1 cellular context compared by ENCODE assay signal in the genomic region with DNA sequence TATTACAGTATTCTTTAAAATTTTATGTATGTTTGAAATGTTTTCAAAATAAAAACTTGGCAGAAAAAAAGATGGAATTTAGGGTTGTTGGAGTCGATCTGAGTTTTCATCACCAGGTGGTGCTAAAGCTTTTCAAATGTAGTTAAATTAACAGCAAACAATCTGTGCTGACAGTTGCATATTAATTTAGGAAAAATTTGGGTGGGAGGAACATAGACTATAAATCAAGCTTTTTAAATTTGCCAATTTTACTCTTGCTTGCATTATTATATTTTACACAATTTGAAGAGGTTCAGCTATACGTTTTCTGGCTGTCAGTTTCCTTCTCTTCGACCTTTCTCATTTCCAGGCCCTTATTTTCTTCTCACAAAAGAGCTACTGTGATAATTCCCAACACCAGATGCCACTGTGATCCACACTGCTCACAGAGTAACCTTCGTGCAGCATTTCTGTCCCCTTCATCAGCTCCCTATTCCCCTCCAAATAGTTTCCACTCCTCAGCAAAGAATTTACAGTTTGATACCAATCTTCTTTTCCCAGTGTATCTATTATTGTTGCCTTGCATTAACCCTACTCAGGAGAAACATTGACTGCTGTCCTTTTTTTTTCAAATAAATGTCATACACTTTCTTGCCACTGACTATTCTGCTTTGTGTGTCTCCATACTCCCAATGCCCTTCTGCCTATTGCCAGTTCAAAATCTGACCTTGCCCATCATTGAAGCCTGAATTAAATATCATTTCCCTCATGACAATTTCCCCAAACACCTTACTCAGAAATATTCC.
TF ChIP-seq lines count a peak whose summit lies in the region.

No MANE protein-coding gene starts in this region.

TF ChIP-seq in GM23338, 12 proteins besides CTCF, POLR2A, EP300 and RAD21 (continued from another document):
- TF ChIP-seq, protein P1, sequence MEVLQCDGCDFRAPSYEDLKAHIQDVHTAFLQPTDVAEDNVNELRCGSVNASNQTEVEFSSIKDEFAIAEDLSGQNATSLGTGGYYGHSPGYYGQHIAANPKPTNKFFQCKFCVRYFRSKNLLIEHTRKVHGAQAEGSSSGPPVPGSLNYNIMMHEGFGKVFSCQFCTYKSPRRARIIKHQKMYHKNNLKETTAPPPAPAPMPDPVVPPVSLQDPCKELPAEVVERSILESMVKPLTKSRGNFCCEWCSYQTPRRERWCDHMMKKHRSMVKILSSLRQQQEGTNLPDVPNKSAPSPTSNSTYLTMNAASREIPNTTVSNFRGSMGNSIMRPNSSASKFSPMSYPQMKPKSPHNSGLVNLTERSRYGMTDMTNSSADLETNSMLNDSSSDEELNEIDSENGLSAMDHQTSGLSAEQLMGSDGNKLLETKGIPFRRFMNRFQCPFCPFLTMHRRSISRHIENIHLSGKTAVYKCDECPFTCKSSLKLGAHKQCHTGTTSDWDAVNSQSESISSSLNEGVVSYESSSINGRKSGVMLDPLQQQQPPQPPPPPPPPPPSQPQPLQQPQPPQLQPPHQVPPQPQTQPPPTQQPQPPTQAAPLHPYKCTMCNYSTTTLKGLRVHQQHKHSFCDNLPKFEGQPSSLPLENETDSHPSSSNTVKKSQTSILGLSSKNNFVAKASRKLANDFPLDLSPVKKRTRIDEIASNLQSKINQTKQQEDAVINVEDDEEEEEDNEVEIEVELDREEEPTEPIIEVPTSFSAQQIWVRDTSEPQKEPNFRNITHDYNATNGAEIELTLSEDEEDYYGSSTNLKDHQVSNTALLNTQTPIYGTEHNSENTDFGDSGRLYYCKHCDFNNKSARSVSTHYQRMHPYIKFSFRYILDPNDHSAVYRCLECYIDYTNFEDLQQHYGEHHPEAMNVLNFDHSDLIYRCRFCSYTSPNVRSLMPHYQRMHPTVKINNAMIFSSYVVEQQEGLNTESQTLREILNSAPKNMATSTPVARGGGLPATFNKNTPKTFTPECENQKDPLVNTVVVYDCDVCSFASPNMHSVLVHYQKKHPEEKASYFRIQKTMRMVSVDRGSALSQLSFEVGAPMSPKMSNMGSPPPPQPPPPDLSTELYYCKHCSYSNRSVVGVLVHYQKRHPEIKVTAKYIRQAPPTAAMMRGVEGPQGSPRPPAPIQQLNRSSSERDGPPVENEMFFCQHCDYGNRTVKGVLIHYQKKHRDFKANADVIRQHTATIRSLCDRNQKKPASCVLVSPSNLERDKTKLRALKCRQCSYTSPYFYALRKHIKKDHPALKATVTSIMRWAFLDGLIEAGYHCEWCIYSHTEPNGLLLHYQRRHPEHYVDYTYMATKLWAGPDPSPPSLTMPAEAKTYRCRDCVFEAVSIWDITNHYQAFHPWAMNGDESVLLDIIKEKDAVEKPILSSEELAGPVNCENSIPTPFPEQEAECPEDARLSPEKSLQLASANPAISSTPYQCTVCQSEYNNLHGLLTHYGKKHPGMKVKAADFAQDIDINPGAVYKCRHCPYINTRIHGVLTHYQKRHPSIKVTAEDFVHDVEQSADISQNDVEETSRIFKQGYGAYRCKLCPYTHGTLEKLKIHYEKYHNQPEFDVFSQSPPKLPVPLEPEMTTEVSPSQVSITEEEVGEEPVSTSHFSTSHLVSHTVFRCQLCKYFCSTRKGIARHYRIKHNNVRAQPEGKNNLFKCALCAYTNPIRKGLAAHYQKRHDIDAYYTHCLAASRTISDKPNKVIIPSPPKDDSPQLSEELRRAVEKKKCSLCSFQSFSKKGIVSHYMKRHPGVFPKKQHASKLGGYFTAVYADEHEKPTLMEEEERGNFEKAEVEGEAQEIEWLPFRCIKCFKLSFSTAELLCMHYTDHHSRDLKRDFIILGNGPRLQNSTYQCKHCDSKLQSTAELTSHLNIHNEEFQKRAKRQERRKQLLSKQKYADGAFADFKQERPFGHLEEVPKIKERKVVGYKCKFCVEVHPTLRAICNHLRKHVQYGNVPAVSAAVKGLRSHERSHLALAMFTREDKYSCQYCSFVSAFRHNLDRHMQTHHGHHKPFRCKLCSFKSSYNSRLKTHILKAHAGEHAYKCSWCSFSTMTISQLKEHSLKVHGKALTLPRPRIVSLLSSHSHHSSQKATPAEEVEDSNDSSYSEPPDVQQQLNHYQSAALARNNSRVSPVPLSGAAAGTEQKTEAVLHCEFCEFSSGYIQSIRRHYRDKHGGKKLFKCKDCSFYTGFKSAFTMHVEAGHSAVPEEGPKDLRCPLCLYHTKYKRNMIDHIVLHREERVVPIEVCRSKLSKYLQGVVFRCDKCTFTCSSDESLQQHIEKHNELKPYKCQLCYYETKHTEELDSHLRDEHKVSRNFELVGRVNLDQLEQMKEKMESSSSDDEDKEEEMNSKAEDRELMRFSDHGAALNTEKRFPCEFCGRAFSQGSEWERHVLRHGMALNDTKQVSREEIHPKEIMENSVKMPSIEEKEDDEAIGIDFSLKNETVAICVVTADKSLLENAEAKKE (CRISPR knock-in tag; IDR thresholded peaks at IDR 0.05): no peak
- TF ChIP-seq, protein P2, sequence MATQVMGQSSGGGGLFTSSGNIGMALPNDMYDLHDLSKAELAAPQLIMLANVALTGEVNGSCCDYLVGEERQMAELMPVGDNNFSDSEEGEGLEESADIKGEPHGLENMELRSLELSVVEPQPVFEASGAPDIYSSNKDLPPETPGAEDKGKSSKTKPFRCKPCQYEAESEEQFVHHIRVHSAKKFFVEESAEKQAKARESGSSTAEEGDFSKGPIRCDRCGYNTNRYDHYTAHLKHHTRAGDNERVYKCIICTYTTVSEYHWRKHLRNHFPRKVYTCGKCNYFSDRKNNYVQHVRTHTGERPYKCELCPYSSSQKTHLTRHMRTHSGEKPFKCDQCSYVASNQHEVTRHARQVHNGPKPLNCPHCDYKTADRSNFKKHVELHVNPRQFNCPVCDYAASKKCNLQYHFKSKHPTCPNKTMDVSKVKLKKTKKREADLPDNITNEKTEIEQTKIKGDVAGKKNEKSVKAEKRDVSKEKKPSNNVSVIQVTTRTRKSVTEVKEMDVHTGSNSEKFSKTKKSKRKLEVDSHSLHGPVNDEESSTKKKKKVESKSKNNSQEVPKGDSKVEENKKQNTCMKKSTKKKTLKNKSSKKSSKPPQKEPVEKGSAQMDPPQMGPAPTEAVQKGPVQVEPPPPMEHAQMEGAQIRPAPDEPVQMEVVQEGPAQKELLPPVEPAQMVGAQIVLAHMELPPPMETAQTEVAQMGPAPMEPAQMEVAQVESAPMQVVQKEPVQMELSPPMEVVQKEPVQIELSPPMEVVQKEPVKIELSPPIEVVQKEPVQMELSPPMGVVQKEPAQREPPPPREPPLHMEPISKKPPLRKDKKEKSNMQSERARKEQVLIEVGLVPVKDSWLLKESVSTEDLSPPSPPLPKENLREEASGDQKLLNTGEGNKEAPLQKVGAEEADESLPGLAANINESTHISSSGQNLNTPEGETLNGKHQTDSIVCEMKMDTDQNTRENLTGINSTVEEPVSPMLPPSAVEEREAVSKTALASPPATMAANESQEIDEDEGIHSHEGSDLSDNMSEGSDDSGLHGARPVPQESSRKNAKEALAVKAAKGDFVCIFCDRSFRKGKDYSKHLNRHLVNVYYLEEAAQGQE (IDR thresholded peaks at IDR 0.05; ENCODE audit: unreplicated experiment): no peak
- TF ChIP-seq CREB1 (CRISPR knock-in tag; IDR thresholded peaks at IDR 0.05; ENCODE audit: low read depth): no peak
- TF ChIP-seq ZNF114 (CRISPR knock-in tag; IDR thresholded peaks at IDR 0.05): no peak
- TF ChIP-seq JUNB (IDR thresholded peaks at IDR 0.05; ENCODE audit: unreplicated experiment): no peak
- no peak for TF ChIP-seq EZH2 (IDR thresholded peaks at IDR 0.05; ENCODE audit: low read depth, unreplicated experiment)
- TF ChIP-seq ZNF331 (CRISPR knock-in tag; IDR thresholded peaks at IDR 0.05; ENCODE audit: low read depth): no peak
- no peak for TF ChIP-seq STAT1 (IDR thresholded peaks at IDR 0.05; ENCODE audit: unreplicated experiment)
- no peak for TF ChIP-seq POLR2AphosphoS5 (IDR thresholded peaks at IDR 0.05; ENCODE audit: low read depth)
